In genomic region chr19:5343848-5344247, GRCh38 we compare ENCODE assay signal across 23 cellular contexts. TPM values are rescaled to one million over a fixed set of nuclear protein-coding genes. Genes with fewer than 3 reads are reported as not detected.
DNase-seq lines count a peak whose midpoint lies in the region; FAIRE-seq and TF ChIP-seq lines count a peak whose summit lies in the region.
"Had no signal": no experiment of that assay in that cellular context is flagged by ENCODE, and none has a peak within 500 bp of the region (broad histone marks: within the 10 kb centered on the region; RNA-seq: fewer than 3 reads in every experiment).

No MANE protein-coding gene starts in this region.

- peaks cover 13% of the 10 kb centered on the region for H3K4me1 Mint-ChIP-seq in astrocyte (ENCODE audit: low read depth, unreplicated experiment)

- 0 out of 2 replicates have a peak, but pooled peaks cover 5% of the 10 kb centered on the region for H3K4me1 ChIP-seq in GM23248 (ENCODE audit: insufficient read depth)
- H3K4me1 ChIP-seq in astrocyte (ENCODE audit: insufficient read depth, low read length), result peaks cover 19% of the 10 kb centered on the region

- H2AFZ ChIP-seq in GM23248 (no peak overlapping the region), astrocyte (ENCODE audit: low read depth, low read length) (no peak overlapping the region)
- H2AFZ ChIP-seq: PC-9 had no signal

- no peak overlapping the region for H3K9ac ChIP-seq in GM23248
- no peak overlapping the region for H3K9ac ChIP-seq in astrocyte (ENCODE audit: low read length)

- H3K27ac Mint-ChIP-seq in astrocyte (ENCODE audit: unreplicated experiment), result no peak overlapping the region
- H3K27ac Mint-ChIP-seq: activated naive CD8-positive, alpha-beta T cell treated with anti-CD3 and anti-CD28 coated beads, Interleukin-2, amount 10 ng/mL, durations not matched to agents 7 days and 5 days; activated T-helper 17 cell treated with anti-CD3 and anti-CD28 coated beads, Interleukin-2, amount 50 U/mL, for 72 hours; B cell had no signal

- no peaks in the 10 kb centered on the region for H3K36me3 Mint-ChIP-seq in astrocyte (ENCODE audit: low read depth, unreplicated experiment)
- H3K36me3 Mint-ChIP-seq: activated naive CD8-positive, alpha-beta T cell treated with anti-CD3 and anti-CD28 coated beads, Interleukin-2, amount 10 ng/mL, durations not matched to agents 7 days and 5 days had no signal

- H3K27ac ChIP-seq in GM23248 (no peak overlapping the region), astrocyte (ENCODE audit: low read depth, low read length) (no peak overlapping the region)
- H3K27ac ChIP-seq: esophagus muscularis mucosa, PC-9, SK-N-MC, transverse colon had no signal

- TF ChIP-seq CTCF in AG10803 (conservative IDR thresholded peaks at IDR 0.05; ENCODE audit: low read length), result no peak
- TF ChIP-seq CTCF in astrocyte (IDR thresholded peaks at IDR 0.05; ENCODE audit: insufficient read depth, low read depth, low read length), result no peak
- TF ChIP-seq CTCF in foreskin fibroblast (IDR thresholded peaks at IDR 0.05; ENCODE audit: low read depth, low read length), result no peak

- no peak for FAIRE-seq in astrocyte (lab: Jason Lieb, UNC)
- FAIRE-seq: keratinocyte had no signal

- DNase-seq in AG10803 (ENCODE audit: low read depth), result peak; percentile 81
- peak; percentile 58 for DNase-seq in GM23248
- peak; percentile 34 for DNase-seq in astrocyte (ENCODE audit: low read depth)
- peak; percentile 52 to 70 for DNase-seq in foreskin fibroblast
- DNase-seq in DMS153 treated with DMSO at 0.1 percent for 48 hours (lab: John Stamatoyannopoulos, UW; ENCODE audit: unreplicated experiment), result no peak
- DNase-seq in SHP77 treated with DMSO at 0.1 percent for 48 hours (lab: John Stamatoyannopoulos, UW), result no peak
- DNase-seq in amygdala (lab: John Stamatoyannopoulos, UW), result no peak
- no peak for DNase-seq in Kasumi-1 (lab: John Stamatoyannopoulos, UW)
- DNase-seq: activated naive CD8-positive, alpha-beta T cell treated with anti-CD3 and anti-CD28 coated beads, Interleukin-2, amount 10 ng/mL, durations not matched to agents 7 days and 5 days; hippocampal formation; MV-4-11; NCI-H2029; NCI-H748 treated with DMSO at 0.1 percent for 48 hours; right cardiac atrium; stimulated activated naive CD8-positive, alpha-beta T cell treated with anti-CD3 and anti-CD28 coated beads, Interleukin-15, Interleukin-2, amounts not matched to agents 100 U/mL and 50 U/mL, for 24 hours; transverse colon had no signal

- H4K20me1 ChIP-seq in GM23248 (ENCODE audit: insufficient read depth) (no peaks in the 10 kb centered on the region), astrocyte (ENCODE audit: insufficient read depth, low read length) (peaks cover 6% of the 10 kb centered on the region)

- in situ Hi-C loops in GM23248 (cut with MboI), result no loop called here

- H3K27me3 ChIP-seq in GM23248 (replicated peaks; ENCODE audit: insufficient read depth) (no peaks in the 10 kb centered on the region), astrocyte (ENCODE audit: insufficient read depth, low read length) (peaks cover 3% of the 10 kb centered on the region)

- no peaks in the 10 kb centered on the region for H3K79me2 ChIP-seq in GM23248 (ENCODE audit: insufficient read depth)
- H3K79me2 ChIP-seq in astrocyte (ENCODE audit: insufficient read depth, low read length), result peaks cover 4% of the 10 kb centered on the region

- peaks cover 9% of the 10 kb centered on the region for H3K9me3 Mint-ChIP-seq in astrocyte (ENCODE audit: unreplicated experiment)
- H3K9me3 Mint-ChIP-seq: activated naive CD8-positive, alpha-beta T cell treated with anti-CD3 and anti-CD28 coated beads, Interleukin-2, amount 10 ng/mL, durations not matched to agents 7 days and 5 days had no signal

- no peaks in the 10 kb centered on the region for H3F3A ChIP-seq in GM23248 (ENCODE audit: insufficient read depth)

- H3K4me2 ChIP-seq in GM23248 (ENCODE audit: unreplicated experiment) (no peak overlapping the region), astrocyte (ENCODE audit: low read length) (no peak overlapping the region)
- H3K4me2 ChIP-seq: PC-9 had no signal

- H3K4me3 ChIP-seq in AG10803 (ENCODE audit: low read length) (no peak overlapping the region), GM23248 (no peak overlapping the region), astrocyte (ENCODE audit: insufficient read depth, low read depth, low read length) (no peak overlapping the region), foreskin fibroblast (ENCODE audit: low read depth in 1 of 2, low read length in 2 of 2) (no peak overlapping the region)
- H3K4me3 ChIP-seq: esophagus muscularis mucosa, lung, PC-9, SK-N-MC, transverse colon had no signal

- H3K4me3 Mint-ChIP-seq in astrocyte (ENCODE audit: unreplicated experiment), result no peak overlapping the region
- H3K4me3 Mint-ChIP-seq: activated naive CD8-positive, alpha-beta T cell treated with anti-CD3 and anti-CD28 coated beads, Interleukin-2, amount 10 ng/mL, durations not matched to agents 7 days and 5 days; activated T-helper 17 cell treated with anti-CD3 and anti-CD28 coated beads, Interleukin-2, amount 50 U/mL, for 72 hours; B cell had no signal

- H3K9me2 ChIP-seq in GM23248 (ENCODE audit: insufficient read depth), result no peaks in the 10 kb centered on the region

- H3K36me3 ChIP-seq in GM23248 (ENCODE audit: low read depth) (no peaks in the 10 kb centered on the region), astrocyte (ENCODE audit: insufficient read depth, low read length) (no peaks in the 10 kb centered on the region)
- H3K36me3 ChIP-seq: esophagus muscularis mucosa, transverse colon had no signal

- 33 to 35% methylated on average over 9 of the region's 9 CpGs for WGBS in GM23248 (ENCODE audit: low coverage in 1 of 2, low lambda C conversion rate in 2 of 2, missing lambda C conversion rate in 2 of 2), 2 experiments

- H3K9me3 ChIP-seq in GM23248 (ENCODE audit: low read depth), result no peaks in the 10 kb centered on the region
- H3K9me3 ChIP-seq in astrocyte (ENCODE audit: insufficient read depth, low read depth, low read length), result no peaks in the 10 kb centered on the region
- H3K9me3 ChIP-seq: esophagus muscularis mucosa, transverse colon had no signal

- peaks cover 10% of the 10 kb centered on the region for H3K27me3 Mint-ChIP-seq in astrocyte (ENCODE audit: low read depth, unreplicated experiment)

RNA-seq across cellular contexts. Expression of gene PTPRS, which starts 3.2 kb away (rescaled TPM):
- 196 and 215 TPM in 2 replicates for total RNA-seq in GM23248 (2014; rRNA removed; shearing (Covaris generic))
- 20.2 and 21.7 TPM in 2 replicates for polyA plus RNA-seq in GM23248 (2016; fragmentation: Nextera tagmentation; extraction: Ambion mirVana)
- total RNA-seq in astrocyte, result 125 and 142 TPM in 2 replicates

Comparison
In these comparisons a context has a peak if more than half of its experiments do, and no peak if none do; other contexts are left out.
1. DNase-seq: peak in AG10803 (single experiment), GM23248 (single experiment), astrocyte (single experiment) and foreskin fibroblast (2 of 2); none in DMS153 treated with DMSO at 0.1 percent for 48 hours (single experiment), SHP77 treated with DMSO at 0.1 percent for 48 hours (single experiment), amygdala (0 of 56) and Kasumi-1 (0 of 2).